8 cellular contexts compared by ENCODE assay signal in the genomic region with DNA sequence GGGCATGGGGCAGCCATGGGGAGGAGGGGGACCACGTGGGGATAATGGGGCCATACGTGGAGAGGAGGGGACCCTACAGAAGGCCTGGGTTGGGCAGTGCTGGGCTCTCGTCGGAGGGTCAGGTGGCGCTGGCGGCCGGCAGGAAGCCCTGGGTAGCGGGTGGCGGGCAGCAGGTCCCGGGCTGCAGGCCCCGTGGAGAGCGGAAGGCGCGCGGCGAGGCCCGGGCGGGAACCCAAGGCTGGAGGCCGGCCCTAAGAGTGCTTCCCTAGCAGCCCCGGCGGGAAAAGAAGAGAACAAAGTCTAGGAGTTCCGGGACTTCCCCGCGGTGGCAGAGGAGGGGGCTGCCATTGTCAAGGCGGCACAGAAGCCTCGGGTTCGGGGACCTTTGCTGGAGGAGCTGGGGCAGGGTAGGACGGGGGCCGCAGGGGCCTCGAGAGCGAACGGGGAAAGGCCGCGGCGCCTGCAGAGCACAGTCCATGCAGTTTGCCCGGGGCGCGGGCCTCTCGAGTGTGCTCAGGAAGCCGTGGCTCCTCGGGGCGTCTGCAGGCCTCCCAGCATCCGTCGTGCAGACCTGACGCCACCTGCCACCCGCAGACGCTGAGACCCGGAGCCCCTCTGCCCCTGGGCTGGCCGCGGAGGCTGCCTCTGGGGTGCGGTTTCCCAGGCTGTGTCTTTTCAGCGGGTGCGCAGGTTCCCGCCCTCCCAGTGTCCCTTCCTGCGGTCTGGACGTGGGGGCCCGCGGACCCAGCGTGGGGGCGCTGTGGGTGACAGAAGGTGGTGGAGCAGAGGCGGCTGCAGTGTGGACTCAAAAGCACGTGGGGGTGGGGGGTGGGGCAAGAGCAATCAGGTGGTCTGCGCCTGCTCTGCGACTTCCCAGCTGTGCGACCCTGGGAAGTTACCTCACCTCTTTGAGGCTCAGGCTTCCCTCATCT. TPM values are rescaled to one million over a fixed set of nuclear protein-coding genes. Genes with fewer than 3 reads are reported as not detected.
A peak's percentile ranks its signal among the peaks of the same experiment; 100 is the strongest.
DNase-seq lines count a peak whose midpoint lies in the region; ATAC-seq and FAIRE-seq lines count a peak whose summit lies in the region.

No MANE protein-coding gene starts in this region.

- peak overlapping the region; percentile 81 to 94 (median 89) for H3K27ac Mint-ChIP-seq in CD4-positive, alpha-beta memory T cell

- no peak for ATAC-seq in GM18520 (IDR thresholded peaks at IDR 0.05; ENCODE audit: unreplicated experiment)

- peak overlapping the region; percentile 80 for H3K27ac ChIP-seq in CD4-positive, alpha-beta memory T cell (ENCODE audit: low read depth, low read length)

- H3K4me1 ChIP-seq in CD4-positive, alpha-beta memory T cell (ENCODE audit: insufficient read depth, low read length) = peaks cover 12% of the 10 kb centered on the region

- no peaks in the 10 kb centered on the region for H3K36me3 Mint-ChIP-seq in CD4-positive, alpha-beta memory T cell

- H3K4me3 ChIP-seq in CD4-positive, alpha-beta memory T cell (ENCODE audit: low read length in 2 of 2) = peak overlapping the region; percentile 62 to 65

- CTCF ChIA-PET in CD4-positive, alpha-beta memory T cell (lab: Charles Lee; ENCODE audit: partially characterized antibody) = interaction anchor here (0.8 to 6.4 kb wide), 24 partner anchors 10 to 256 kb away, joined by 3 to 111 read pairs (median 4); partner anchors contain the start of gene NCL

- H3K9me3 ChIP-seq in CD4-positive, alpha-beta memory T cell (ENCODE audit: control insufficient read depth in 1 of 2, low read length in 2 of 2) = no peaks in the 10 kb centered on the region

- no peaks in the 10 kb centered on the region for H3K27me3 Mint-ChIP-seq in CD4-positive, alpha-beta memory T cell

- FAIRE-seq in HTR-8/SVneo (lab: Jason Lieb, UNC) = no peak

- H3K36me3 ChIP-seq in CD4-positive, alpha-beta memory T cell (ENCODE audit: insufficient read depth, low read length) = no peaks in the 10 kb centered on the region

- no peaks in the 10 kb centered on the region for H3K27me3 ChIP-seq in CD4-positive, alpha-beta memory T cell (ENCODE audit: insufficient read depth, low read length)

- peaks cover 4 to 27% (median 5%) of the 10 kb centered on the region in 4 donors for H3K4me1 Mint-ChIP-seq in CD4-positive, alpha-beta memory T cell

- POLR2A ChIA-PET in CD4-positive, alpha-beta memory T cell (lab: Charles Lee; ENCODE audit: partially characterized antibody) = interaction anchor here (0.6 to 4.9 kb wide), 15 partner anchors 13 to 431 kb away, joined by 3 to 128 read pairs (median 6); partner anchors contain the start of genes NCL and PTMA

- peak overlapping the region; percentile 63 to 87 (median 79) for H3K4me3 Mint-ChIP-seq in CD4-positive, alpha-beta memory T cell

- DNase-seq in CD4-positive, alpha-beta memory T cell = peak; percentile 26 to 50 (median 44)
- DNase-seq in Kasumi-1 (lab: John Stamatoyannopoulos, UW) (peak; percentile 19 to 30), hepatic stellate cell (ENCODE audit: low spot score) (peak; percentile 45), HTR-8/SVneo (ENCODE audit: insufficient read length, low spot score) (no peak), cerebellar nuclear complex (lab: John Stamatoyannopoulos, UW) (no peak)
- peak; percentile 42 for DNase-seq in activated naive CD4-positive, alpha-beta T cell treated with Interleukin-2 at 50 U/mL for 16 hours
- peak in 2 of 3 experiments; percentile 5 to 42 for DNase-seq in stimulated activated CD4-positive, alpha-beta T cell treated with anti-CD3 and anti-CD28 coated beads, TNF-alpha, amount 100 ng/mL, for 4 hours (ENCODE audit: low read depth in 3 of 3)

- intact Hi-C loops in CD4-positive, alpha-beta memory T cell (cut with micrococcal nuclease) = loop anchor here (1.0 to 2.0 kb wide), 3 partner anchors 19 to 118 kb away; partner anchors contain the start of gene NCL

- H3K9me3 Mint-ChIP-seq in CD4-positive, alpha-beta memory T cell = no peaks in the 10 kb centered on the region

RNA-seq across cellular contexts. Expression of gene NCL, which starts 19.4 kb away (rescaled TPM):
- total RNA-seq in CD4-positive, alpha-beta memory T cell = 100 to 1,000 TPM; 380 to 390 TPM
- polyA plus RNA-seq in CD4-positive, alpha-beta memory T cell = 100 to 1,000 TPM; 150 to 593 TPM

RNA-seq across cellular contexts. Expression of gene NMUR1, which starts 46.6 kb away (rescaled TPM):
- not detected for total RNA-seq in CD4-positive, alpha-beta memory T cell
- under 1 TPM in 1 of 2 donors, not detected in 1; 0.05 TPM for polyA plus RNA-seq in CD4-positive, alpha-beta memory T cell

Comparison
In these comparisons a context has a peak if more than half of its experiments do, and no peak if none do; other contexts are left out.
1. DNase-seq: peak in CD4-positive, alpha-beta memory T cell (5 of 5), Kasumi-1 (2 of 2), activated naive CD4-positive, alpha-beta T cell treated with Interleukin-2 at 50 U/mL for 16 hours (single experiment), hepatic stellate cell (single experiment) and stimulated activated CD4-positive, alpha-beta T cell treated with anti-CD3 and anti-CD28 coated beads, TNF-alpha, amount 100 ng/mL, for 4 hours (2 of 3); none in HTR-8/SVneo (single experiment) and cerebellar nuclear complex (0 of 2).